Comparison of ENCODE assay signal across 1 cellular context in the genomic region with DNA sequence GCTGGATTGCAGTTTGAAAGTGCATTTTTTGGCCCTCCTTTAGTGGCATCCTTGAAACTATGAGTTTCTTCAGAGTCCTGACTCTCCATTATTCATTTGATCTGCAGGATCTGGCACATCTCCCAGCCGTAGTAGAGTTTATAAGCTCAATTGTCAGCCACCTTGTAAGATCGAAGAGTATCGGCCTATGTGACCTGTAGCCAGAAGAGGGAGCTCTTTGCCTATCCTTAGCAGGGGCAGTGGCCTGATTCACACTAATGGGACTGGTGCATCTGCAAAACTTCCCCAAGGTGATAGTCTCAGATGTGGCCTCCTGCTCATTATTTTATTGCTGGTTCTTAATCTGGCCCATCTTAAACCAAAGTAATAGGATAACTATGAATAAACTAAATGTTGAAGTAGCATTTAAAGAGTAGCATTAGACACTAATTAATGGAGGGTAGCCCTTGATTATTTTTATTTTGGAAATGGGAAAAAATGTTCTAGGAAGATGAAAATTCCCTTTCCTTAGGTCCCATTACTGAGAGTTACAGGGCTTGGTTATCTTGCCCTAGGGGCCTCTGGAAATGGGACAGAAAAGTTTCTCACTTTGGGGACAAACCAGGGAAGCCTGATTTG.
TF ChIP-seq lines count a peak whose summit lies in the region.

No MANE protein-coding gene starts in this region.

TF ChIP-seq in Ishikawa, 13 proteins besides CTCF, POLR2A, EP300 and RAD21 (continued from another document):
- TF ChIP-seq ZBTB7A (IDR thresholded peaks at IDR 0.05; ENCODE audit: low read depth): no peak
